Comparison of ENCODE assay signal across 8 cellular contexts in the genomic region with DNA sequence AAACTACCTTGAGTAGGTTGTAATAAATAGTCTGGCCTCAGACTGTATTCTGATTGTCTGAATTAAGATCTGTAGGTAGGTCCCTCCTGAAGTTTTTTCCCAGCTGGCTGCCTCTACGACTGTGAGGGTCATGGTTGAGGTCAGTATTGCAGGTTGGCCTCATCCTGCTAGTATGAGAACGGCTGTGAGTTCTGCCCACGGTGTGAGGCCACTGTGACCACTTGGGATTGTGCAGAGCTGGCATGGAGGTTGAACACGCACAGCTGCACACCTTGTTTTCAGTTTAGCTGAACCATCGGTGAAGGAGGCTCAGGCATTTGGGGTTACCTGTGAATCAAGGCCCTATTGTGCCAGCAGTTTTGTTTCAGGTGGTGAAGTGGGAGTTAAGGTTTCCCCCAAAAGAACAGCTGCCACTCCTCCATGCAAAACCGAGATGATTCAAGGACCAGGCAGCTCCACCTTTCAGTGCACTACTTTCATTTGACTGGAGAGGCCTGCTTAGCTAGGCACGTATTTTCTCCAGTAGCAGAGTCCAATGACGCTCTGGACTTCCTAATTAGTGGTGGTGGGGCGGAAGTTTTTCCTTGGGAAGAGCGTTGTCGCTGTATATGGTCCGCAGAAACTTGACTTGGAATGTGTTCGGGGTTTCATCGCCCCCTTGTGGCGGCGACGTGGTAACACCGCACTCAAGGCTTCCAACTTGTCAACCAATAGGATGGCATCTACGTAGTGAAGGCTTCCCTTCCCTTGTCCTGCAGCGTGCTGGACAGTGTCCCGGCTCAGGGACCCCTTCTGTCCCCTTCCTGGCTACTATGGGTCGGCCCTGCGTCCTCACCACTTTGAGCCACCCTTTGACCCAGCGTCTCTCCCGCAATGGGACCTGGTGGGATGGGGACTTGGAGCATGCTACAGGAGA. TPM values are rescaled to one million over a fixed set of nuclear protein-coding genes. Genes with fewer than 3 reads are reported as not detected.
DNase-seq lines count a peak whose midpoint lies in the region; ATAC-seq and TF ChIP-seq lines count a peak whose summit lies in the region.

No MANE protein-coding gene starts in this region.

- H3K27me3 ChIP-seq in prostate gland (replicated peaks; ENCODE audit: insufficient read depth), result no peaks in the 10 kb centered on the region

- no peak overlapping the region for H3K27ac ChIP-seq in SK-N-MC
- H3K27ac ChIP-seq in prostate gland, result no peak overlapping the region

- peak; percentile 51 to 74 (median 70) for TF ChIP-seq CTCF in prostate gland (IDR thresholded peaks at IDR 0.05)

- ATAC-seq in GM19324 (IDR thresholded peaks at IDR 0.05; ENCODE audit: low FRiP score, unreplicated experiment), result peak; percentile 82
- ATAC-seq in left ventricle myocardium superior, result peak; percentile 92

- intact Hi-C loops in left ventricle myocardium superior (cut with micrococcal nuclease), result loop anchor here (5.0 kb wide), 1 partner anchor 80 kb away; no protein-coding TSS in a partner anchor
- intact Hi-C loops in prostate gland (cut with DNase I), result loop anchor here (2.0 kb wide), 1 partner anchor 76 kb away; no protein-coding TSS in a partner anchor

- H3K9ac ChIP-seq in SK-N-MC (ENCODE audit: insufficient read length), result no peak overlapping the region

- no peaks in the 10 kb centered on the region; the same call in 1 of the 2 replicates for H3K36me3 ChIP-seq in SK-N-MC (ENCODE audit: insufficient read depth, low read length)
- no peaks in the 10 kb centered on the region for H3K36me3 ChIP-seq in prostate gland

- 14% methylated on average over 22 of the region's 25 CpGs for WGBS in prostate gland

- H3K9me3 ChIP-seq in SK-N-MC (ENCODE audit: low read depth, low read length) (no peaks in the 10 kb centered on the region), prostate gland (no peaks in the 10 kb centered on the region)

- DNase-seq in COLO829 (ENCODE audit: low spot score) (peak; percentile 74), HT1080 (ENCODE audit: low read depth) (peak; percentile 70), SK-N-MC (ENCODE audit: low read depth, low spot score) (no peak), anterior cingulate cortex (lab: John Stamatoyannopoulos, UW) (peak in 49 of 58 donors; percentile 0 to 44 (median 13)), left ventricle myocardium superior (peak; percentile 66), prostate gland (ENCODE audit: low spot score) (peak; percentile 39), KG1 (lab: John Stamatoyannopoulos, UW) (no peak)

- no peaks in the 10 kb centered on the region for H3K4me1 ChIP-seq in prostate gland (replicated peaks)

- H3K4me3 ChIP-seq in SK-N-MC (peak overlapping the region; percentile 42; the same call in 1 of the 2 replicates), prostate gland (no peak overlapping the region)

- TF ChIP-seq POLR2A in prostate gland (IDR thresholded peaks at IDR 0.05), result no peak

RNA-seq across cellular contexts. Expression of gene CMC4, which starts 13.8 kb away (rescaled TPM):
- 10.0 and 12.5 TPM in 2 replicates for total RNA-seq in HT1080 (2014; rRNA removed; shearing (Covaris generic))
- 9.1 and 11.3 TPM in 2 replicates for polyA plus RNA-seq in HT1080 (2015; cell fraction: cytosol; rRNA removed)
- polyA plus RNA-seq in HT1080 (2015; cell fraction: nucleus; rRNA removed), result 4.5 and 7.0 TPM in 2 replicates
- total RNA-seq in left ventricle myocardium superior, result 28.8 TPM
- 10 to 100 TPM; 23.2 to 27.4 TPM for total RNA-seq in prostate gland

RNA-seq across cellular contexts. Expression of gene MTCP1, which starts 13.8 kb away (rescaled TPM):
- 2.9 and 10.0 TPM in 2 replicates for total RNA-seq in HT1080 (2014; rRNA removed; shearing (Covaris generic))
- 2.0 and 4.0 TPM in 2 replicates for polyA plus RNA-seq in HT1080 (2015; cell fraction: cytosol; rRNA removed)
- polyA plus RNA-seq in HT1080 (2015; cell fraction: nucleus; rRNA removed), result 15.0 and 21.9 TPM in 2 replicates
- total RNA-seq in left ventricle myocardium superior (51.6 TPM), prostate gland (10 to 100 TPM in 1 of 2 donors, under 1 TPM in 1; 0.36 to 15.8 TPM)

RNA-seq across cellular contexts. Expression of gene BRCC3, which starts 14.2 kb away (rescaled TPM):
- total RNA-seq in HT1080 (2014; rRNA removed; shearing (Covaris generic)), result 15.0 and 16.2 TPM in 2 replicates
- 14.8 and 18.2 TPM in 2 replicates for polyA plus RNA-seq in HT1080 (2015; cell fraction: cytosol; rRNA removed)
- polyA plus RNA-seq in HT1080 (2015; cell fraction: nucleus; rRNA removed), result 13.0 and 13.9 TPM in 2 replicates
- 13.9 TPM for total RNA-seq in left ventricle myocardium superior
- total RNA-seq in prostate gland, result 10 to 100 TPM in 1 of 2 donors, 1 to 10 TPM in 1; 10.0 to 19.3 TPM

RNA-seq across cellular contexts. Expression of gene FUNDC2, which starts 30.5 kb away (rescaled TPM):
- total RNA-seq in HT1080 (2014; rRNA removed; shearing (Covaris generic)), result 44.9 and 46.5 TPM in 2 replicates
- 37.1 and 43.5 TPM in 2 replicates for polyA plus RNA-seq in HT1080 (2015; cell fraction: cytosol; rRNA removed)
- polyA plus RNA-seq in HT1080 (2015; cell fraction: nucleus; rRNA removed), result 20.4 and 23.8 TPM in 2 replicates
- total RNA-seq in left ventricle myocardium superior (389 TPM), prostate gland (10 to 100 TPM; 47.0 to 72.7 TPM)

RNA-seq across cellular contexts. Expression of gene F8, which starts 34.6 kb away (rescaled TPM):
- total RNA-seq in HT1080 (2014; rRNA removed; shearing (Covaris generic)), result 0.33 and 0.69 TPM in 2 replicates
- 2.5 TPM in 2 replicates for polyA plus RNA-seq in HT1080 (2015; cell fraction: cytosol; rRNA removed)
- 0.90 and 1.8 TPM in 2 replicates for polyA plus RNA-seq in HT1080 (2015; cell fraction: nucleus; rRNA removed)
- total RNA-seq in left ventricle myocardium superior (49.4 TPM), prostate gland (10 to 100 TPM; 13.2 to 39.1 TPM)

Comparison
In these comparisons a context has a peak if more than half of its experiments do, and no peak if none do; other contexts are left out.
1. DNase-seq: peak in COLO829 (single experiment), HT1080 (single experiment), anterior cingulate cortex (49 of 58), left ventricle myocardium superior (single experiment) and prostate gland (single experiment); none in SK-N-MC (single experiment) and KG1 (single experiment).